Comparison of ENCODE assay signal across 8 cellular contexts in genomic region chr15:70099167-70099965, GRCh38. TPM values are rescaled to one million over a fixed set of nuclear protein-coding genes. Genes with fewer than 3 reads are reported as not detected.
DNase-seq lines count a peak whose midpoint lies in the region; FAIRE-seq and TF ChIP-seq lines count a peak whose summit lies in the region.

No MANE protein-coding gene starts in this region.

- peak overlapping the region; percentile 99 for H3K4me2 ChIP-seq in neuronal stem cell (ENCODE audit: insufficient read depth, low read length, poor library complexity, severe bottlenecking)

- H3K36me3 ChIP-seq in neuronal stem cell (replicated peaks in 1 of 2; ENCODE audit: control insufficient read depth in 2 of 2, insufficient read depth in 2 of 2, low read length in 2 of 2) (peaks cover 0 to 6% of the 10 kb centered on the region in 2 donors), subcutaneous abdominal adipose tissue (ENCODE audit: control insufficient read depth in 5 of 5, insufficient read depth in 5 of 5, low read length in 5 of 5) (no peaks in the 10 kb centered on the region)

- H3K4me3 ChIP-seq in neuronal stem cell (ENCODE audit: low read length in 2 of 2), result peak overlapping the region; percentile 56 to 79
- H3K4me3 ChIP-seq in subcutaneous abdominal adipose tissue (ENCODE audit: low read depth in 1 of 5, low read length in 5 of 5), result peak overlapping the region; percentile 49 to 87 (median 63)

- peak; percentile 99 for DNase-seq in GDM1 (lab: John Stamatoyannopoulos, UW)
- DNase-seq in HEK293T (ENCODE audit: extremely low spot score), result peak; percentile 99
- peak; percentile 99 for DNase-seq in NAMALWA (ENCODE audit: low spot score)
- peak; percentile 99 for DNase-seq in SK-MEL-5 (ENCODE audit: low read depth, low spot score)
- peak; percentile 100 for DNase-seq in activated naive CD4-positive, alpha-beta T cell treated with anti-CD3 and anti-CD28 coated beads, Interleukin-2, amount 10 ng/mL, durations not matched to agents 7 days and 5 days
- DNase-seq in frontal cortex (ENCODE audit: low spot score in 2 of 2), result peak; percentile 99
- DNase-seq in neuronal stem cell (ENCODE audit: low spot score), result peak; percentile 100

- no peak overlapping the region for H4K91ac ChIP-seq in neuronal stem cell (ENCODE audit: low read depth, low read length, poor library complexity)

- no peaks in the 10 kb centered on the region for H3K9me3 Mint-ChIP-seq in activated naive CD4-positive, alpha-beta T cell treated with anti-CD3 and anti-CD28 coated beads, Interleukin-2, amount 10 ng/mL, durations not matched to agents 7 days and 5 days

- H2BK15ac ChIP-seq in neuronal stem cell (ENCODE audit: low read length), result peak overlapping the region; percentile 93

- H3K36me3 Mint-ChIP-seq in activated naive CD4-positive, alpha-beta T cell treated with anti-CD3 and anti-CD28 coated beads, Interleukin-2, amount 10 ng/mL, durations not matched to agents 7 days and 5 days, result peaks cover 14% of the 10 kb centered on the region

- H3K27me3 ChIP-seq in neuronal stem cell (ENCODE audit: control insufficient read depth in 3 of 3, insufficient read depth in 3 of 3, low read depth in 1 of 3, low read length in 3 of 3), result peaks cover 0 to 33% (median 14%) of the 10 kb centered on the region in 3 experiments
- H3K27me3 ChIP-seq in subcutaneous abdominal adipose tissue (ENCODE audit: control insufficient read depth in 5 of 5, insufficient read depth in 4 of 5, low read length in 5 of 5), result no peaks in the 10 kb centered on the region

- H3K14ac ChIP-seq in neuronal stem cell (ENCODE audit: low read length), result peak overlapping the region; percentile 31

- POLR2A ChIA-PET in HEK293T (lab: Yijun Ruan, JAX), result interaction anchor here (0.7 to 6.9 kb wide), 30 partner anchors 7 to 647 kb away, joined by 3 to 108 read pairs (median 3); partner anchors contain the start of gene RPLP1

- H3K27ac Mint-ChIP-seq in activated naive CD4-positive, alpha-beta T cell treated with anti-CD3 and anti-CD28 coated beads, Interleukin-2, amount 10 ng/mL, durations not matched to agents 7 days and 5 days, result peak overlapping the region; percentile 99

- H3K79me1 ChIP-seq in neuronal stem cell (ENCODE audit: low read depth, low read length), result peaks cover 4% of the 10 kb centered on the region

- no CpG with 5 or more reads among the region's 69 CpGs for WGBS in neuronal stem cell (ENCODE audit: extremely low coverage in 2 of 2, insufficient read length in 2 of 2, insufficient replicate concordance in 1 of 2), 2 donors

- FAIRE-seq in frontal cortex (lab: Jason Lieb, UNC), result peak; percentile 83

- peak overlapping the region; percentile 89 for H2AFZ ChIP-seq in neuronal stem cell (ENCODE audit: low read length)

- CTCF ChIA-PET in HEK293T (lab: Yijun Ruan, JAX), result interaction anchor here (0.7 to 1.0 kb wide), 2 partner anchors 72 to 1025 kb away, joined by 4 to 6 read pairs; no protein-coding TSS in a partner anchor
- CTCF ChIA-PET in activated naive CD4-positive, alpha-beta T cell treated with anti-CD3 and anti-CD28 coated beads, Interleukin-2, amount 10 ng/mL, durations not matched to agents 7 days and 5 days (lab: Charles Lee), result interaction anchor here (1.1 to 1.5 kb wide), 2 partner anchors 368 to 388 kb away, joined by 3 to 5 read pairs; no protein-coding TSS in a partner anchor

- H2BK12ac ChIP-seq in neuronal stem cell (ENCODE audit: low read length), result peak overlapping the region; percentile 35

- in situ Hi-C loops in SK-MEL-5 (cut with HindIII; ENCODE audit: low pct_unique_long_range_greater_than_20kb, low sequenced_read_pairs), result no loop called here

- peak overlapping the region; percentile 99 for H3K18ac ChIP-seq in neuronal stem cell (ENCODE audit: low read length)

- peaks cover 48% of the 10 kb centered on the region for H3K27me3 Mint-ChIP-seq in activated naive CD4-positive, alpha-beta T cell treated with anti-CD3 and anti-CD28 coated beads, Interleukin-2, amount 10 ng/mL, durations not matched to agents 7 days and 5 days

- no peak overlapping the region for H4K8ac ChIP-seq in neuronal stem cell (ENCODE audit: low read depth, low read length)

- no peak overlapping the region for H3K4ac ChIP-seq in neuronal stem cell (ENCODE audit: low read length)

- H2AK5ac ChIP-seq in neuronal stem cell (ENCODE audit: low read depth, low read length), result no peak overlapping the region

- H3K4me1 ChIP-seq in neuronal stem cell (ENCODE audit: control insufficient read depth in 2 of 2, insufficient read depth in 1 of 2, low read depth in 1 of 2, low read length in 2 of 2) (peaks cover 20 to 31% of the 10 kb centered on the region in 2 donors), subcutaneous abdominal adipose tissue (ENCODE audit: control insufficient read depth in 5 of 5, insufficient read depth in 5 of 5, low read length in 5 of 5) (peaks cover 9 to 74% (median 56%) of the 10 kb centered on the region in 5 donors)

- H3K9me3 ChIP-seq in neuronal stem cell (replicated peaks in 1 of 2; ENCODE audit: control insufficient read depth in 2 of 2, insufficient read depth in 1 of 2, low read depth in 1 of 2, low read length in 2 of 2), result no peaks in the 10 kb centered on the region
- no peaks in the 10 kb centered on the region for H3K9me3 ChIP-seq in subcutaneous abdominal adipose tissue (ENCODE audit: control insufficient read depth in 5 of 5, low read length in 5 of 5)

- H3K4me1 Mint-ChIP-seq in activated naive CD4-positive, alpha-beta T cell treated with anti-CD3 and anti-CD28 coated beads, Interleukin-2, amount 10 ng/mL, durations not matched to agents 7 days and 5 days, result peaks cover 64% of the 10 kb centered on the region

- H3K27ac ChIP-seq in neuronal stem cell (replicated peaks; ENCODE audit: low read length), result no peak overlapping the region
- peak overlapping the region; percentile 86 for H3K27ac ChIP-seq in subcutaneous abdominal adipose tissue (ENCODE audit: low read depth, low read length)

- peak overlapping the region; percentile 96 for H3K4me3 Mint-ChIP-seq in activated naive CD4-positive, alpha-beta T cell treated with anti-CD3 and anti-CD28 coated beads, Interleukin-2, amount 10 ng/mL, durations not matched to agents 7 days and 5 days

- H3K9ac ChIP-seq in neuronal stem cell (ENCODE audit: low read depth, low read length, poor library complexity) (peak overlapping the region; percentile 85), subcutaneous abdominal adipose tissue (ENCODE audit: low read length in 5 of 5) (peak overlapping the region in 4 of 5 donors; percentile 56 to 81 (median 63))

- H2BK5ac ChIP-seq in neuronal stem cell (ENCODE audit: low read length), result peak overlapping the region; percentile 97

- H3K23ac ChIP-seq in neuronal stem cell (ENCODE audit: low read depth, low read length, poor library complexity), result peak overlapping the region; percentile 34

- no peak overlapping the region for H2BK120ac ChIP-seq in neuronal stem cell (ENCODE audit: low read depth, low read length)

TF ChIP-seq in HEK293T, 16 proteins besides CTCF, POLR2A, EP300 and RAD21:
- peak; percentile 6; the same call in 1 of the 2 replicates for TF ChIP-seq CTBP1 (IDR thresholded peaks at IDR 0.05; ENCODE audit: borderline replicate concordance)
- TF ChIP-seq TARDBP (IDR thresholded peaks at IDR 0.05), result no peak
- peak; percentile 37; the same call in 1 of the 2 replicates for TF ChIP-seq ELF4 (IDR thresholded peaks at IDR 0.05)
- peak; percentile 27; the same call in 1 of the 2 replicates for TF ChIP-seq L3MBTL2 (conservative IDR thresholded peaks at IDR 0.05)
- no peak for TF ChIP-seq ZNF384 (IDR thresholded peaks at IDR 0.05)
- TF ChIP-seq PKNOX1 (IDR thresholded peaks at IDR 0.05), result peak; percentile 100
- TF ChIP-seq SP1 (IDR thresholded peaks at IDR 0.05), result no peak

RNA-seq across cellular contexts. Expression of gene TLE3, which starts 1.6 kb away (rescaled TPM):
- total RNA-seq in SK-MEL-5 (2014; rRNA removed; shearing (Covaris generic)), result 6.5 and 10.3 TPM in 2 replicates
- polyA plus RNA-seq in SK-MEL-5 (2015; cell fraction: cytosol; rRNA removed), result 24.7 and 40.1 TPM in 2 replicates
- 19.3 and 38.3 TPM in 2 replicates for polyA plus RNA-seq in SK-MEL-5 (2015; cell fraction: nucleus; rRNA removed)
- 68.9 TPM for total RNA-seq in frontal cortex
- 27.4 TPM for polyA plus RNA-seq in neuronal stem cell (2013, experiment 1 of 2)
- 29.0 TPM for polyA plus RNA-seq in neuronal stem cell (2013, experiment 2 of 2)
